Comparison of ENCODE assay signal across 1 cellular context in the genomic region with DNA sequence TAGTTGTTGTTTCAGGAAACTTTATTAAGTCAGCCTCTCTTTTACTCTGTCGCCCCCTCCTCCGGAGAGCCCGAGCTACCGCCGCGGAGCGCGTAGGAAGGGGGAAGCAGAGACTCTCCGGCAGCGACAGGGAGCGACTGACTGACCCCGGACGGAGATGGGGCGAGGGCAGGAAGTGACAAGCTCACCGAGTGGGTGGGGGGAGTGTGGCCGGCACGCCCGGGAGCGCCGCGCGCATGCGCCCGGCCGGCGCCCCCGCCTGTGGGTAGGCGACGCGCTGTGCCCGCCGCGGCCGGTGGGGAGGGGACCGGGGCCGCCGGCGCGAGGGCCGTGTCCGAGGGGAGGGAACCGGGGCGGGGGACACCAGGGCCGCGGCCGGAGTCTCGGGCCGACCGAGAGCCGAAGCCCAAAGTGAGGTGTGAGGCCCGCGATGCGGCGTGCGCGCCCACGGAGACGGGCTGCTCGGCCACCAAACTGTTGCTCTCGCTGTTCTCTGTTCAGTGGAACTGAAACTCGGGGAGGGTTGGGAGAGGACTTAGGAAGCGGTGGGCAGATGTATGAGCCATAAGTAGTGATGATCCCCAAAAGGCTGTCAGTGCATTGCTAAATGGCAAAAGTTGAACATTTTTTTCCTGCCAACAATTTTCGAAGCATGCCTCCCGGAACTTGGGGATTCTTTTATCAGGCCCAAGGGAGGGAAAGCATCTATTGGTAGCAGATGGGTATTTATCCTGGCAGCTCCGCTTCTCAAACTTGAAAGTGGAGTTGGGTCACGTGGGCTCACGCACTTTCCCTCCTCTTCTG.
TF ChIP-seq lines count a peak whose summit lies in the region.

A gene with protein sequence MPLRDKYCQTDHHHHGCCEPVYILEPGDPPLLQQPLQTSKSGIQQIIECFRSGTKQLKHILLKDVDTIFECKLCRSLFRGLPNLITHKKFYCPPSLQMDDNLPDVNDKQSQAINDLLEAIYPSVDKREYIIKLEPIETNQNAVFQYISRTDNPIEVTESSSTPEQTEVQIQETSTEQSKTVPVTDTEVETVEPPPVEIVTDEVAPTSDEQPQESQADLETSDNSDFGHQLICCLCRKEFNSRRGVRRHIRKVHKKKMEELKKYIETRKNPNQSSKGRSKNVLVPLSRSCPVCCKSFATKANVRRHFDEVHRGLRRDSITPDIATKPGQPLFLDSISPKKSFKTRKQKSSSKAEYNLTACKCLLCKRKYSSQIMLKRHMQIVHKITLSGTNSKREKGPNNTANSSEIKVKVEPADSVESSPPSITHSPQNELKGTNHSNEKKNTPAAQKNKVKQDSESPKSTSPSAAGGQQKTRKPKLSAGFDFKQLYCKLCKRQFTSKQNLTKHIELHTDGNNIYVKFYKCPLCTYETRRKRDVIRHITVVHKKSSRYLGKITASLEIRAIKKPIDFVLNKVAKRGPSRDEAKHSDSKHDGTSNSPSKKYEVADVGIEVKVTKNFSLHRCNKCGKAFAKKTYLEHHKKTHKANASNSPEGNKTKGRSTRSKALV (minus strand): TSS at position 143 of the 804 bp plus-strand sequence. CDS start 1,151 bp downstream, outside the sequence.

TF ChIP-seq in HepG2, 621 proteins besides CTCF, POLR2A, EP300 and RAD21 (continued from another document and continues in another):
- TF ChIP-seq, protein P1, sequence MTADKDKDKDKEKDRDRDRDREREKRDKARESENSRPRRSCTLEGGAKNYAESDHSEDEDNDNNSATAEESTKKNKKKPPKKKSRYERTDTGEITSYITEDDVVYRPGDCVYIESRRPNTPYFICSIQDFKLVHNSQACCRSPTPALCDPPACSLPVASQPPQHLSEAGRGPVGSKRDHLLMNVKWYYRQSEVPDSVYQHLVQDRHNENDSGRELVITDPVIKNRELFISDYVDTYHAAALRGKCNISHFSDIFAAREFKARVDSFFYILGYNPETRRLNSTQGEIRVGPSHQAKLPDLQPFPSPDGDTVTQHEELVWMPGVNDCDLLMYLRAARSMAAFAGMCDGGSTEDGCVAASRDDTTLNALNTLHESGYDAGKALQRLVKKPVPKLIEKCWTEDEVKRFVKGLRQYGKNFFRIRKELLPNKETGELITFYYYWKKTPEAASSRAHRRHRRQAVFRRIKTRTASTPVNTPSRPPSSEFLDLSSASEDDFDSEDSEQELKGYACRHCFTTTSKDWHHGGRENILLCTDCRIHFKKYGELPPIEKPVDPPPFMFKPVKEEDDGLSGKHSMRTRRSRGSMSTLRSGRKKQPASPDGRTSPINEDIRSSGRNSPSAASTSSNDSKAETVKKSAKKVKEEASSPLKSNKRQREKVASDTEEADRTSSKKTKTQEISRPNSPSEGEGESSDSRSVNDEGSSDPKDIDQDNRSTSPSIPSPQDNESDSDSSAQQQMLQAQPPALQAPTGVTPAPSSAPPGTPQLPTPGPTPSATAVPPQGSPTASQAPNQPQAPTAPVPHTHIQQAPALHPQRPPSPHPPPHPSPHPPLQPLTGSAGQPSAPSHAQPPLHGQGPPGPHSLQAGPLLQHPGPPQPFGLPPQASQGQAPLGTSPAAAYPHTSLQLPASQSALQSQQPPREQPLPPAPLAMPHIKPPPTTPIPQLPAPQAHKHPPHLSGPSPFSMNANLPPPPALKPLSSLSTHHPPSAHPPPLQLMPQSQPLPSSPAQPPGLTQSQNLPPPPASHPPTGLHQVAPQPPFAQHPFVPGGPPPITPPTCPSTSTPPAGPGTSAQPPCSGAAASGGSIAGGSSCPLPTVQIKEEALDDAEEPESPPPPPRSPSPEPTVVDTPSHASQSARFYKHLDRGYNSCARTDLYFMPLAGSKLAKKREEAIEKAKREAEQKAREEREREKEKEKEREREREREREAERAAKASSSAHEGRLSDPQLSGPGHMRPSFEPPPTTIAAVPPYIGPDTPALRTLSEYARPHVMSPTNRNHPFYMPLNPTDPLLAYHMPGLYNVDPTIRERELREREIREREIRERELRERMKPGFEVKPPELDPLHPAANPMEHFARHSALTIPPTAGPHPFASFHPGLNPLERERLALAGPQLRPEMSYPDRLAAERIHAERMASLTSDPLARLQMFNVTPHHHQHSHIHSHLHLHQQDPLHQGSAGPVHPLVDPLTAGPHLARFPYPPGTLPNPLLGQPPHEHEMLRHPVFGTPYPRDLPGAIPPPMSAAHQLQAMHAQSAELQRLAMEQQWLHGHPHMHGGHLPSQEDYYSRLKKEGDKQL (CRISPR knock-in tag; IDR thresholded peaks at IDR 0.05; ENCODE audit: low read depth): no peak
- TF ChIP-seq BATF2 (CRISPR knock-in tag; IDR thresholded peaks at IDR 0.05): no peak
- 0 out of 2 replicates have a peak, but pooled peaks have one; percentile 58 for TF ChIP-seq ZNF280B (CRISPR knock-in tag; IDR thresholded peaks at IDR 0.05; ENCODE audit: borderline replicate concordance)
- TF ChIP-seq, protein P2, sequence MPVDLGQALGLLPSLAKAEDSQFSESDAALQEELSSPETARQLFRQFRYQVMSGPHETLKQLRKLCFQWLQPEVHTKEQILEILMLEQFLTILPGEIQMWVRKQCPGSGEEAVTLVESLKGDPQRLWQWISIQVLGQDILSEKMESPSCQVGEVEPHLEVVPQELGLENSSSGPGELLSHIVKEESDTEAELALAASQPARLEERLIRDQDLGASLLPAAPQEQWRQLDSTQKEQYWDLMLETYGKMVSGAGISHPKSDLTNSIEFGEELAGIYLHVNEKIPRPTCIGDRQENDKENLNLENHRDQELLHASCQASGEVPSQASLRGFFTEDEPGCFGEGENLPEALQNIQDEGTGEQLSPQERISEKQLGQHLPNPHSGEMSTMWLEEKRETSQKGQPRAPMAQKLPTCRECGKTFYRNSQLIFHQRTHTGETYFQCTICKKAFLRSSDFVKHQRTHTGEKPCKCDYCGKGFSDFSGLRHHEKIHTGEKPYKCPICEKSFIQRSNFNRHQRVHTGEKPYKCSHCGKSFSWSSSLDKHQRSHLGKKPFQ (CRISPR knock-in tag; IDR thresholded peaks at IDR 0.05; ENCODE audit: insufficient replicate concordance): peak; percentile 8
- TF ChIP-seq SRF (IDR thresholded peaks at IDR 0.05; ENCODE audit: low read depth, low read length): no peak
- TF ChIP-seq SRSF1 (optimal IDR thresholded peaks at IDR 0.05; ENCODE audit: low read depth, low read length): no peak
- no peak for TF ChIP-seq LCORL (IDR thresholded peaks at IDR 0.05)
- no peak for TF ChIP-seq LCORL (CRISPR knock-in tag; IDR thresholded peaks at IDR 0.05)
- TF ChIP-seq MXD3 (CRISPR knock-in tag; IDR thresholded peaks at IDR 0.05): 0 out of 2 replicates have a peak, but pooled peaks have one; percentile 34
- no peak for TF ChIP-seq ZSCAN25 (CRISPR knock-in tag; IDR thresholded peaks at IDR 0.05)
- no peak for TF ChIP-seq HMGA1 (CRISPR knock-in tag; conservative IDR thresholded peaks at IDR 0.05)
- peak; percentile 50; the same call in 1 of the 2 replicates for TF ChIP-seq ZNF430 (CRISPR knock-in tag; IDR thresholded peaks at IDR 0.05)
- TF ChIP-seq ZNF841 (CRISPR knock-in tag; IDR thresholded peaks at IDR 0.05; ENCODE audit: borderline replicate concordance): no peak
- TF ChIP-seq SNRNP70 (IDR thresholded peaks at IDR 0.05; ENCODE audit: low read depth, low read length): no peak
- no peak; the same call in 1 of the 2 replicates for TF ChIP-seq SALL1 (CRISPR knock-in tag; IDR thresholded peaks at IDR 0.05)
- TF ChIP-seq, protein P3, sequence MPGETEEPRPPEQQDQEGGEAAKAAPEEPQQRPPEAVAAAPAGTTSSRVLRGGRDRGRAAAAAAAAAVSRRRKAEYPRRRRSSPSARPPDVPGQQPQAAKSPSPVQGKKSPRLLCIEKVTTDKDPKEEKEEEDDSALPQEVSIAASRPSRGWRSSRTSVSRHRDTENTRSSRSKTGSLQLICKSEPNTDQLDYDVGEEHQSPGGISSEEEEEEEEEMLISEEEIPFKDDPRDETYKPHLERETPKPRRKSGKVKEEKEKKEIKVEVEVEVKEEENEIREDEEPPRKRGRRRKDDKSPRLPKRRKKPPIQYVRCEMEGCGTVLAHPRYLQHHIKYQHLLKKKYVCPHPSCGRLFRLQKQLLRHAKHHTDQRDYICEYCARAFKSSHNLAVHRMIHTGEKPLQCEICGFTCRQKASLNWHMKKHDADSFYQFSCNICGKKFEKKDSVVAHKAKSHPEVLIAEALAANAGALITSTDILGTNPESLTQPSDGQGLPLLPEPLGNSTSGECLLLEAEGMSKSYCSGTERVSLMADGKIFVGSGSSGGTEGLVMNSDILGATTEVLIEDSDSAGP (CRISPR knock-in tag; IDR thresholded peaks at IDR 0.05; ENCODE audit: borderline replicate concordance): 0 out of 2 replicates have a peak, but pooled peaks have one; percentile 6
- TF ChIP-seq BRF2 (CRISPR knock-in tag; IDR thresholded peaks at IDR 0.05): no peak
- no peak for TF ChIP-seq NFATC3 (CRISPR knock-in tag; IDR thresholded peaks at IDR 0.05)
- TF ChIP-seq NFKB2 (CRISPR knock-in tag; IDR thresholded peaks at IDR 0.05; ENCODE audit: borderline replicate concordance): peak; percentile 30; the same call in 1 of the 2 replicates
- TF ChIP-seq, protein P4, sequence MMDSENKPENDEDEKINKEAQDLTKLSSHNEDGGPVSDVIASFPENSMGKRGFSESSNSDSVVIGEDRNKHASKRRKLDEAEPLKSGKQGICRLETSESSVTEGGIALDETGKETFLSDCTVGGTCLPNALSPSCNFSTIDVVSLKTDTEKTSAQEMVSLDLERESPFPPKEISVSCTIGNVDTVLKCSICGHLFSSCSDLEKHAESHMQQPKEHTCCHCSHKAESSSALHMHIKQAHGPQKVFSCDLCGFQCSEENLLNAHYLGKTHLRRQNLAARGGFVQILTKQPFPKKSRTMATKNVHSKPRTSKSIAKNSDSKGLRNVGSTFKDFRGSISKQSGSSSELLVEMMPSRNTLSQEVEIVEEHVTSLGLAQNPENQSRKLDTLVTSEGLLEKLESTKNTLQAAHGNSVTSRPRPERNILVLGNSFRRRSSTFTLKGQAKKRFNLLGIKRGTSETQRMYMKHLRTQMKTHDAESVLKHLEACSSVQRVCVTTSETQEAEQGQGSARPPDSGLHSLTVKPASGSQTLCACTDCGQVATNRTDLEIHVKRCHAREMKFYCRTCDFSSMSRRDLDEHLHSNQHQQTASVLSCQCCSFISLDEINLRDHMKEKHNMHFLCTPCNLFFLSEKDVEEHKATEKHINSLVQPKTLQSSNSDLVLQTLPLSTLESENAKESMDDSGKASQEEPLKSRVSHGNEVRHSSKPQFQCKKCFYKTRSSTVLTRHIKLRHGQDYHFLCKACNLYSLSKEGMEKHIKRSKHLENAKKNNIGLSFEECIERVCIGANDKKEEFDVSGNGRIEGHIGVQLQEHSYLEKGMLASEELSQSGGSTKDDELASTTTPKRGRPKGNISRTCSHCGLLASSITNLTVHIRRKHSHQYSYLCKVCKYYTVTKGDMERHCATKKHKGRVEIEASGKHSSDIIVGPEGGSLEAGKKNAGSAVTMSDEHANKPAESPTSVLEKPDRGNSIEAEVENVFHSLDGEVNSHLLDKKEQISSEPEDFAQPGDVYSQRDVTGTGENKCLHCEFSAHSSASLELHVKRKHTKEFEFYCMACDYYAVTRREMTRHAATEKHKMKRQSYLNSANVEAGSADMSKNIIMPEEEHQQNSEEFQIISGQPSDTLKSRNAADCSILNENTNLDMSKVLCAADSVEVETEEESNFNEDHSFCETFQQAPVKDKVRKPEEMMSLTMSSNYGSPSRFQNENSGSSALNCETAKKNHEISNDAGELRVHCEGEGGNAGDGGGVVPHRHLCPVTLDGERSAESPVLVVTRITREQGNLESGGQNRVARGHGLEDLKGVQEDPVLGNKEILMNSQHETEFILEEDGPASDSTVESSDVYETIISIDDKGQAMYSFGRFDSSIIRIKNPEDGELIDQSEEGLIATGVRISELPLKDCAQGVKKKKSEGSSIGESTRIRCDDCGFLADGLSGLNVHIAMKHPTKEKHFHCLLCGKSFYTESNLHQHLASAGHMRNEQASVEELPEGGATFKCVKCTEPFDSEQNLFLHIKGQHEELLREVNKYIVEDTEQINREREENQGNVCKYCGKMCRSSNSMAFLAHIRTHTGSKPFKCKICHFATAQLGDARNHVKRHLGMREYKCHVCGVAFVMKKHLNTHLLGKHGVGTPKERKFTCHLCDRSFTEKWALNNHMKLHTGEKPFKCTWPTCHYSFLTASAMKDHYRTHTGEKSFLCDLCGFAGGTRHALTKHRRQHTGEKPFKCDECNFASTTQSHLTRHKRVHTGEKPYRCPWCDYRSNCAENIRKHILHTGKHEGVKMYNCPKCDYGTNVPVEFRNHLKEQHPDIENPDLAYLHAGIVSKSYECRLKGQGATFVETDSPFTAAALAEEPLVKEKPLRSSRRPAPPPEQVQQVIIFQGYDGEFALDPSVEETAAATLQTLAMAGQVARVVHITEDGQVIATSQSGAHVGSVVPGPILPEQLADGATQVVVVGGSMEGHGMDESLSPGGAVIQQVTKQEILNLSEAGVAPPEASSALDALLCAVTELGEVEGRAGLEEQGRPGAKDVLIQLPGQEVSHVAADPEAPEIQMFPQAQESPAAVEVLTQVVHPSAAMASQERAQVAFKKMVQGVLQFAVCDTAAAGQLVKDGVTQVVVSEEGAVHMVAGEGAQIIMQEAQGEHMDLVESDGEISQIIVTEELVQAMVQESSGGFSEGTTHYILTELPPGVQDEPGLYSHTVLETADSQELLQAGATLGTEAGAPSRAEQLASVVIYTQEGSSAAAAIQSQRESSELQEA (CRISPR knock-in tag; IDR thresholded peaks at IDR 0.05; ENCODE audit: not compliant biosample characterization): peak; percentile 42
- peak; percentile 80; the same call in 1 of the 2 replicates for TF ChIP-seq TMF1 (CRISPR knock-in tag; IDR thresholded peaks at IDR 0.05; ENCODE audit: low read depth)
- TF ChIP-seq GATA4 (IDR thresholded peaks at IDR 0.05; ENCODE audit: borderline replicate concordance, low read depth): no peak
- no peak for TF ChIP-seq NR2F1 (CRISPR knock-in tag; IDR thresholded peaks at IDR 0.05)
- TF ChIP-seq RARG (CRISPR knock-in tag; IDR thresholded peaks at IDR 0.05; ENCODE audit: low read depth): no peak
- 0 out of 2 replicates have a peak, but pooled peaks have one; percentile 14 for TF ChIP-seq ZNF773 (CRISPR knock-in tag; IDR thresholded peaks at IDR 0.05; ENCODE audit: borderline replicate concordance)
